In the genomic region with DNA sequence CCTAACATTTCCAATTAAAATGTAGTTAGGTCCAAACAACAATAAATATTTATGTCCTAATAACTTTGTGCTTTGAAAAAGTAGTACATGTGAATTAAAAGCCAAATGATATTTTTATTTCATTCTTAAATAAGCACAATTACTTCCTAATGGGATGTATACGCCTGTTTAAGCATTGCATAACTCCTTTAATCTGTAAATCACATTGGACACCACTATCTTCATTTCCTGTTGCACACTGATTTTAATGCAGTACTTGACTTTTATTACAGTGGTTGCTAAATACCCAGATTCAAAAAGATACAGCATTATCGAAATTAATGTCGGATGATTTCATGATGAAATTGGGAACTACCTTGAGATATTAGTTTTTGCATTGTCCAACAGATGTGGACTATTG, we compare ENCODE assay signal across 29 cellular contexts.
A peak's percentile ranks its signal among the peaks of the same experiment; 100 is the strongest.
DNase-seq lines count a peak whose midpoint lies in the region; TF ChIP-seq lines count a peak whose summit lies in the region.
"Had no signal": no experiment of that assay in that cellular context is flagged by ENCODE, and none has a peak within 500 bp of the region (broad histone marks: within the 10 kb centered on the region; RNA-seq: fewer than 3 reads in every experiment).

No MANE protein-coding gene starts in this region.

- no peaks in the 10 kb centered on the region for H3K27me3 ChIP-seq in A673 (replicated peaks; ENCODE audit: insufficient read depth, low read depth, low read length, poor library complexity)
- no peaks in the 10 kb centered on the region for H3K27me3 ChIP-seq in ovary
- H3K27me3 ChIP-seq: BE2C; BLaER1; BLaER1 treated with 17β-estradiol and CSF1 and Interleukin-3, amounts not matched to agents 10 nM and 100 nM had no signal

- POLR2A ChIA-PET in A673 (lab: Charles Lee; ENCODE audit: low non-redundant PET) = no interaction called here

- CTCF ChIA-PET in A673 (lab: Charles Lee) = no interaction called here

- H3K9me3 ChIP-seq in A673 (ENCODE audit: low read depth, low read length, poor library complexity, severe bottlenecking) (no peaks in the 10 kb centered on the region), SK-N-MC (ENCODE audit: low read depth, low read length) (no peaks in the 10 kb centered on the region), ovary (no peaks in the 10 kb centered on the region)
- H3K9me3 ChIP-seq: A549, BE2C had no signal

- TF ChIP-seq CTCF in A673 (conservative IDR thresholded peaks at IDR 0.05; ENCODE audit: low read depth, low read length) (no peak), ovary (IDR thresholded peaks at IDR 0.05) (no peak)

- H3K9ac ChIP-seq in SK-N-MC (ENCODE audit: insufficient read length) = no peak overlapping the region
- H3K9ac ChIP-seq: BLaER1; BLaER1 treated with 17β-estradiol and CSF1 and Interleukin-3, amounts not matched to agents 10 nM and 100 nM had no signal

- no TSS peak for BruUV-seq in A673 (replicated peaks; lab: Mats Ljungman, UMichigan)

- peaks cover 25% of the 10 kb centered on the region for H3K4me1 ChIP-seq in A673 (ENCODE audit: insufficient read depth, low read length, poor library complexity, severe bottlenecking)
- no peaks in the 10 kb centered on the region for H3K4me1 ChIP-seq in ovary (ENCODE audit: insufficient read depth)
- H3K4me1 ChIP-seq: A549; BE2C; BLaER1; BLaER1 treated with 17β-estradiol and CSF1 and Interleukin-3, amounts not matched to agents 10 nM and 100 nM; Caco-2 had no signal

- intact Hi-C loops in A673 (cut with micrococcal nuclease; ENCODE audit: unreplicated experiment) = no loop called here
- intact Hi-C loops in ovary (cut with DNase I) = no loop called here

- peak; percentile 66 for DNase-seq in A673 (ENCODE audit: low spot score)
- DNase-seq in SK-N-MC (ENCODE audit: low read depth, low spot score) = peak; percentile 56
- no peak for DNase-seq in ovary
- DNase-seq in amygdala (lab: John Stamatoyannopoulos, UW) = no peak
- DNase-seq: 8988T; ACHN; AML-193; BE2C; C1 segment of cervical spinal cord; Caco-2; Calu3; CD4-positive, alpha-beta memory T cell; CD4-positive, alpha-beta T cell; CD4-positive, CD25-positive, alpha-beta regulatory T cell; CD8-positive, alpha-beta memory T cell; CD8-positive, alpha-beta T cell; COR-L47; DMS 273 treated with DMSO at 0.1 percent for 48 hours; DMS153; DMS53; DMS79; DMS79 treated with DMSO at 0.1 percent for 48 hours; DND-41; EL had no signal

- H3K4me3 ChIP-seq in A673 (ENCODE audit: low read depth, low read length, poor library complexity, severe bottlenecking) (no peak overlapping the region), SK-N-MC (peak overlapping the region; percentile 44), ovary (no peak overlapping the region)
- H3K4me3 ChIP-seq: A549; BLaER1; BLaER1 treated with 17β-estradiol and CSF1 and Interleukin-3, amounts not matched to agents 10 nM and 100 nM had no signal

- TF ChIP-seq EP300 in ovary (IDR thresholded peaks at IDR 0.05) = no peak

- H3K36me3 ChIP-seq in A673 (ENCODE audit: insufficient read depth, low read length, poor library complexity, severe bottlenecking) (no peaks in the 10 kb centered on the region), SK-N-MC (ENCODE audit: insufficient read depth, low read length) (no peaks in the 10 kb centered on the region), ovary (no peaks in the 10 kb centered on the region)
- H3K36me3 ChIP-seq: BE2C; BLaER1; BLaER1 treated with 17β-estradiol and CSF1 and Interleukin-3, amounts not matched to agents 10 nM and 100 nM had no signal

- TF ChIP-seq POLR2A in ovary (IDR thresholded peaks at IDR 0.05) = no peak

- 90 to 93% (median 91%) methylated on average over 3 of the region's 3 CpGs for WGBS in ovary, 3 donors

- H3K27ac ChIP-seq in A673 (ENCODE audit: low read depth, low read length, poor library complexity, severe bottlenecking) (no peak overlapping the region), SK-N-MC (no peak overlapping the region), ovary (no peak overlapping the region)
- H3K27ac ChIP-seq: 22Rv1; A549; BLaER1; BLaER1 treated with 17β-estradiol and CSF1 and Interleukin-3, amounts not matched to agents 10 nM and 100 nM; C4-2B had no signal

Comparison
In these comparisons a context has a peak if more than half of its experiments do, and no peak if none do; other contexts are left out.
1. DNase-seq: peak in A673 (single experiment) and SK-N-MC (single experiment); none in ovary (0 of 5) and amygdala (0 of 56).